In genomic region chr16:46719528-46719927, GRCh38 we compare ENCODE assay signal across 7 cellular contexts.
"Had no signal": no experiment of that assay in that cellular context is flagged by ENCODE, and none has a peak within 500 bp of the region (broad histone marks: within the 10 kb centered on the region; RNA-seq: fewer than 3 reads in every experiment).

No MANE protein-coding gene starts in this region.

- FAIRE-seq: G401.6, GM12878, GM12892, GM18507, GM19239 had no signal

- ATAC-seq: GM12878 had no signal

- DNase-seq: GDM1, GF-D8 had no signal
